In genomic region chr9:109166771-109167601, GRCh38 we compare ENCODE assay signal across 11 cellular contexts. TPM values are rescaled to one million over a fixed set of nuclear protein-coding genes. Genes with fewer than 3 reads are reported as not detected.
A peak's percentile ranks its signal among the peaks of the same experiment; 100 is the strongest.
DNase-seq lines count a peak whose midpoint lies in the region; ATAC-seq and TF ChIP-seq lines count a peak whose summit lies in the region.
"Had no signal": no experiment of that assay in that cellular context is flagged by ENCODE, and none has a peak within 500 bp of the region (broad histone marks: within the 10 kb centered on the region; RNA-seq: fewer than 3 reads in every experiment).

A gene with protein sequence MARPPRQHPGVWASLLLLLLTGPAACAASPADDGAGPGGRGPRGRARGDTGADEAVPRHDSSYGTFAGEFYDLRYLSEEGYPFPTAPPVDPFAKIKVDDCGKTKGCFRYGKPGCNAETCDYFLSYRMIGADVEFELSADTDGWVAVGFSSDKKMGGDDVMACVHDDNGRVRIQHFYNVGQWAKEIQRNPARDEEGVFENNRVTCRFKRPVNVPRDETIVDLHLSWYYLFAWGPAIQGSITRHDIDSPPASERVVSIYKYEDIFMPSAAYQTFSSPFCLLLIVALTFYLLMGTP (minus strand): TSS chr9:109167249. CDS start chr9:109167138, 111 bp downstream.

- H3K4me1 Mint-ChIP-seq in activated naive CD4-positive, alpha-beta T cell treated with anti-CD3 and anti-CD28 coated beads for 36 hours (ENCODE audit: low read depth), result peaks cover 5% of the 10 kb centered on the region
- H3K4me1 Mint-ChIP-seq in chondrocyte (ENCODE audit: low read depth) (peaks cover 3% of the 10 kb centered on the region), type B pancreatic cell (ENCODE audit: unreplicated experiment) (peaks cover 4% of the 10 kb centered on the region)

- CTCF ChIA-PET in activated naive CD4-positive, alpha-beta T cell treated with anti-CD3 and anti-CD28 coated beads for 36 hours (lab: Charles Lee), result interaction anchor here (0.5 to 1.3 kb wide), 3 partner anchors 9 to 303 kb away, joined by 3 to 4 read pairs (median 3); no protein-coding TSS in a partner anchor
- CTCF ChIA-PET in A673 (lab: Charles Lee), result no interaction called here

- H3K36me3 Mint-ChIP-seq in activated naive CD4-positive, alpha-beta T cell treated with anti-CD3 and anti-CD28 coated beads for 36 hours (ENCODE audit: low read depth), result no peaks in the 10 kb centered on the region
- H3K36me3 Mint-ChIP-seq in chondrocyte (ENCODE audit: low read depth) (peaks cover 1% of the 10 kb centered on the region), type B pancreatic cell (no peaks in the 10 kb centered on the region)

- peak within 1 kb of the TSS; percentile 34 for H3K4me3 Mint-ChIP-seq in activated naive CD4-positive, alpha-beta T cell treated with anti-CD3 and anti-CD28 coated beads for 36 hours
- H3K4me3 Mint-ChIP-seq in chondrocyte (ENCODE audit: unreplicated experiment), result peak within 1 kb of the TSS; percentile 82
- peak within 1 kb of the TSS; percentile 90 for H3K4me3 Mint-ChIP-seq in type B pancreatic cell
- H3K4me3 Mint-ChIP-seq: dendritic cell treated with granulocyte-macrophage colony-stimulating factor and Interleukin-4, amounts not matched to agents 40 ng/mL and 50 ng/mL, for 4 days had no signal

- H3K9me3 ChIP-seq in A673 (ENCODE audit: low read depth, low read length, poor library complexity, severe bottlenecking), result no peaks in the 10 kb centered on the region

- H3K36me3 ChIP-seq in A673 (ENCODE audit: insufficient read depth, low read length, poor library complexity, severe bottlenecking), result no peaks in the 10 kb centered on the region

- no peak within 1 kb of the TSS for H3K4me3 ChIP-seq in A673 (ENCODE audit: low read depth, low read length, poor library complexity, severe bottlenecking)

- no peak within 1 kb of the TSS for H3K27ac Mint-ChIP-seq in activated naive CD4-positive, alpha-beta T cell treated with anti-CD3 and anti-CD28 coated beads for 36 hours
- no peak within 1 kb of the TSS for H3K27ac Mint-ChIP-seq in chondrocyte (ENCODE audit: unreplicated experiment)
- H3K27ac Mint-ChIP-seq in type B pancreatic cell, result no peak within 1 kb of the TSS
- H3K27ac Mint-ChIP-seq: dendritic cell treated with granulocyte-macrophage colony-stimulating factor and Interleukin-4, amounts not matched to agents 40 ng/mL and 50 ng/mL, for 4 days had no signal

- no peak for DNase-seq in activated naive CD4-positive, alpha-beta T cell treated with anti-CD3 and anti-CD28 coated beads for 36 hours
- DNase-seq in activated naive CD4-positive, alpha-beta T cell (lab: John Stamatoyannopoulos, UW), result no peak
- DNase-seq in chondrocyte (ENCODE audit: low spot score), result peak; percentile 76
- DNase-seq in midbrain (lab: John Stamatoyannopoulos, UW), result peak; percentile 57
- no peak for DNase-seq in type B pancreatic cell (ENCODE audit: extremely low spot score, unreplicated experiment)
- no peak for DNase-seq in A673 (ENCODE audit: low spot score)
- DNase-seq: stimulated activated CD4-positive, alpha-beta T cell treated with anti-CD3 and anti-CD28 coated beads, Interleukin-2, amount 100 ng/mL, for 48 hours had no signal

- ATAC-seq in HG02970 (IDR thresholded peaks at IDR 0.05; ENCODE audit: low FRiP score, unreplicated experiment) (no peak), GM21825 (IDR thresholded peaks at IDR 0.05; ENCODE audit: unreplicated experiment) (no peak)

- POLR2A ChIA-PET in A673 (lab: Charles Lee; ENCODE audit: low non-redundant PET), result no interaction called here

- peaks cover 53% of the 10 kb centered on the region for H3K27me3 ChIP-seq in A673 (replicated peaks; ENCODE audit: insufficient read depth, low read depth, low read length, poor library complexity)

- TF ChIP-seq CTCF in chondrocyte (IDR thresholded peaks at IDR 0.05) (no peak), type B pancreatic cell (conservative IDR thresholded peaks at IDR 0.05) (no peak), A673 (conservative IDR thresholded peaks at IDR 0.05; ENCODE audit: low read depth, low read length) (no peak)

- H3K4me1 ChIP-seq in A673 (ENCODE audit: insufficient read depth, low read length, poor library complexity, severe bottlenecking), result no peaks in the 10 kb centered on the region

- no TSS peak for BruUV-seq in A673 (replicated peaks; lab: Mats Ljungman, UMichigan)

- intact Hi-C loops in activated naive CD4-positive, alpha-beta T cell treated with anti-CD3 and anti-CD28 coated beads for 36 hours (cut with micrococcal nuclease), result no loop called here
- intact Hi-C loops in A673 (cut with micrococcal nuclease; ENCODE audit: unreplicated experiment), result no loop called here

- H3K9me3 Mint-ChIP-seq in activated naive CD4-positive, alpha-beta T cell treated with anti-CD3 and anti-CD28 coated beads for 36 hours, result no peaks in the 10 kb centered on the region
- H3K9me3 Mint-ChIP-seq in chondrocyte (ENCODE audit: low read depth) (peaks cover 5% of the 10 kb centered on the region), type B pancreatic cell (peaks cover 11% of the 10 kb centered on the region)
- H3K9me3 Mint-ChIP-seq: dendritic cell treated with granulocyte-macrophage colony-stimulating factor and Interleukin-4, amounts not matched to agents 40 ng/mL and 50 ng/mL, for 4 days had no signal

- no peak within 1 kb of the TSS for H3K27ac ChIP-seq in A673 (ENCODE audit: low read depth, low read length, poor library complexity, severe bottlenecking)

- peaks cover 47% of the 10 kb centered on the region for H3K27me3 Mint-ChIP-seq in activated naive CD4-positive, alpha-beta T cell treated with anti-CD3 and anti-CD28 coated beads for 36 hours (ENCODE audit: low read depth)
- H3K27me3 Mint-ChIP-seq in chondrocyte (ENCODE audit: low read depth), result peaks cover 5% of the 10 kb centered on the region
- H3K27me3 Mint-ChIP-seq in type B pancreatic cell, result peaks cover 63% of the 10 kb centered on the region

RNA-seq across cellular contexts. Expression of the gene that starts here (rescaled TPM):
- total RNA-seq in activated naive CD4-positive, alpha-beta T cell treated with anti-CD3 and anti-CD28 coated beads for 36 hours, result not detected
- total RNA-seq in chondrocyte, result 3.6 to 5.3 TPM (median 4.1 TPM) in 3 replicates
- total RNA-seq in type B pancreatic cell (ENCODE audit: low replicate concordance), result 5.9 and 7.2 TPM in 2 replicates
- 0.04 and 0.41 TPM in 2 replicates for total RNA-seq in A673 (2021)
- total RNA-seq: RPMI7951 had no signal

Comparison
In these comparisons a context has a peak if more than half of its experiments do, and no peak if none do; other contexts are left out.
1. DNase-seq: peak in chondrocyte (single experiment) and midbrain (single experiment); none in activated naive CD4-positive, alpha-beta T cell treated with anti-CD3 and anti-CD28 coated beads for 36 hours (single experiment), activated naive CD4-positive, alpha-beta T cell (0 of 4), type B pancreatic cell (single experiment) and A673 (single experiment).
2. H3K4me3 Mint-ChIP-seq: peak in every context shown above with its lines; median percentile 90 in type B pancreatic cell; 82 in chondrocyte; 34 in activated naive CD4-positive, alpha-beta T cell treated with anti-CD3 and anti-CD28 coated beads for 36 hours.